Comparison of ENCODE assay signal across 17 cellular contexts in genomic region chr3:158819282-158819681, GRCh38.
"Had no signal": no experiment of that assay in that cellular context is flagged by ENCODE, and none has a peak within 500 bp of the region (broad histone marks: within the 10 kb centered on the region; RNA-seq: fewer than 3 reads in every experiment).

No MANE protein-coding gene starts in this region.

- H3K9me3 ChIP-seq: gastroesophageal sphincter had no signal

- H3K27ac ChIP-seq: VCaP had no signal

- H3K9me3 Mint-ChIP-seq: activated naive CD8-positive, alpha-beta T cell treated with anti-CD3 and anti-CD28 coated beads, Interleukin-2, amount 10 ng/mL, durations not matched to agents 7 days and 5 days; stimulated activated memory B cell treated with anti-CD40 and anti-IgM and Interleukin-4, amounts not matched to agents 10 μg/mL and 1 μg/mL and 100 μg/mL, for 72 hours had no signal

- H3K27me3 Mint-ChIP-seq: activated CD4-positive, alpha-beta memory T cell treated with anti-CD3 and anti-CD28 coated beads, Interleukin-2, amount 10 ng/mL, durations not matched to agents 7 days and 5 days; activated CD4-positive, alpha-beta T cell treated with anti-CD3 and anti-CD28 coated beads for 36 hours; activated naive CD8-positive, alpha-beta T cell treated with anti-CD3 and anti-CD28 coated beads, Interleukin-2, amount 10 ng/mL, durations not matched to agents 7 days and 5 days; stimulated activated memory B cell treated with anti-CD40 and anti-IgM and Interleukin-4, amounts not matched to agents 10 μg/mL and 1 μg/mL and 100 μg/mL, for 72 hours had no signal

- ATAC-seq: activated CD4-positive, alpha-beta T cell treated with anti-CD3 and anti-CD28 coated beads for 36 hours; gastroesophageal sphincter; stimulated activated memory B cell treated with anti-CD40 and anti-IgM and Interleukin-4, amounts not matched to agents 10 μg/mL and 1 μg/mL and 100 μg/mL, for 72 hours had no signal

- DNase-seq: activated CD4-positive, alpha-beta memory T cell treated with anti-CD3 and anti-CD28 coated beads, Interleukin-2, amount 10 ng/mL, durations not matched to agents 7 days and 5 days; activated CD4-positive, alpha-beta T cell treated with anti-CD3 and anti-CD28 coated beads for 36 hours; activated naive CD8-positive, alpha-beta T cell treated with anti-CD3 and anti-CD28 coated beads, Interleukin-2, amount 10 ng/mL, durations not matched to agents 7 days and 5 days; activated T-cell treated with anti-CD3 and anti-CD28 coated beads, Interleukin-2, amount 50 U/mL, for 48 hours; aorta; effector memory CD4-positive, alpha-beta T cell; kidney; retina; stimulated activated CD4-positive, alpha-beta T cell treated with anti-CD3 and anti-CD28 coated beads, Interleukin-1b, Interleukin-23, amount 100 ng/mL, for 48 hours; substantia nigra; T-helper 9 cell; trophoblast cell had no signal

- H3K27ac Mint-ChIP-seq: activated CD4-positive, alpha-beta memory T cell treated with anti-CD3 and anti-CD28 coated beads, Interleukin-2, amount 10 ng/mL, durations not matched to agents 7 days and 5 days; activated CD4-positive, alpha-beta T cell treated with anti-CD3 and anti-CD28 coated beads for 36 hours; activated naive CD8-positive, alpha-beta T cell treated with anti-CD3 and anti-CD28 coated beads, Interleukin-2, amount 10 ng/mL, durations not matched to agents 7 days and 5 days; stimulated activated memory B cell treated with anti-CD40 and anti-IgM and Interleukin-4, amounts not matched to agents 10 μg/mL and 1 μg/mL and 100 μg/mL, for 72 hours had no signal

- H3K4me3 ChIP-seq: coronary artery, gastroesophageal sphincter, lung had no signal

- H3K4me1 ChIP-seq: gastroesophageal sphincter had no signal

- H3K27me3 ChIP-seq: gastroesophageal sphincter had no signal

- H3K4me3 Mint-ChIP-seq: activated CD4-positive, alpha-beta memory T cell treated with anti-CD3 and anti-CD28 coated beads, Interleukin-2, amount 10 ng/mL, durations not matched to agents 7 days and 5 days; activated CD4-positive, alpha-beta T cell treated with anti-CD3 and anti-CD28 coated beads for 36 hours; activated naive CD8-positive, alpha-beta T cell treated with anti-CD3 and anti-CD28 coated beads, Interleukin-2, amount 10 ng/mL, durations not matched to agents 7 days and 5 days; stimulated activated memory B cell treated with anti-CD40 and anti-IgM and Interleukin-4, amounts not matched to agents 10 μg/mL and 1 μg/mL and 100 μg/mL, for 72 hours had no signal

- H3K4me1 Mint-ChIP-seq: activated CD4-positive, alpha-beta memory T cell treated with anti-CD3 and anti-CD28 coated beads, Interleukin-2, amount 10 ng/mL, durations not matched to agents 7 days and 5 days; activated CD4-positive, alpha-beta T cell treated with anti-CD3 and anti-CD28 coated beads for 36 hours; activated naive CD8-positive, alpha-beta T cell treated with anti-CD3 and anti-CD28 coated beads, Interleukin-2, amount 10 ng/mL, durations not matched to agents 7 days and 5 days; stimulated activated memory B cell treated with anti-CD40 and anti-IgM and Interleukin-4, amounts not matched to agents 10 μg/mL and 1 μg/mL and 100 μg/mL, for 72 hours had no signal
